ENCODE assay signal across 9 cellular contexts in the genomic region with DNA sequence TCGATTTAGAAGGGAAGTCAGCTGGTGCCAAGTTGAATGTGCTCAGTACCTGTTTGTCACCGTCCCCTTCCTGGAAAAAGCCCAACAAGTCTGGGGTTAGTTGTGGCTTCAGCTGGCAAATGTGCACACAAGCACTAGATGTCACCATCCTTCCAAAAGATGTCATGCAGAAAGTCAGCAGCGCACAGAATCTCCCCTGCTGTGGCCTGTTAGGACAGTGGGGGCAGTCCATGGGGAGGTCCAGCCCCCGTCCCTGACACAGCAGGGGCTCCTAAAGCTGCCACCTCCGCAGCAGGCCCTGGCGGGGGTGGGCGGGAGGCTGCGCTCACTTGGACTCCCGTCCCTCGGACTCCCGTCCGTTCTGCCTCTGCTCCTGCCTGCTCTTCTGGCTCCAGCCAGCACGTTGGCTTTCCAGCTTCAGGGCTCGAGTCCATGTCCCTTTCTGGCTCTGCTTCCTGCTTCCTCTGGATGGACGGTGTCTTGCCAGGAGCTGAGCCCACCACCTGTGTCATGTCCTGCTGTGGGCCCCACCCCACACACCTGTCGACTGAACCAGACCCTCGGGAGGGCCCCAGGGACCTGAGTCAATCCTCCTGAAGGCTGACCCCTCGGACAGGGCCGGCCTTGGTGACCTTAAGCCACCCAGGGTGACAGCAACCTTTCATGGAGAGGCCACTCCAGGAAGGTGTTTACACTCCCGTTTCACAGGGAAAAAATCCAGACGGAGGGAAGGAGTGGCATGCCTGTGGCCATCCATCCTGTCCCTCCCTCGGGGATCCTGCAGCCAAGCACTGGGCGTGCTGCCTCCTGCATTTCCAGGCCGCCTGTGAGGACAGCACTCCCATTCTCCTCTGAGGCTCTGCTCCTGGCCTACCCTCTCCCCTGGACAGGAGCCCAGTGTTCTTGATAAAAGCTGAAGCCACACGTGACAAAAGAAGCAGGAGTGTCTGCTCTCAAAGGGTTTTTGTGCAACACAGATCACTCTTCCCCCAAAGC. TPM values are rescaled to one million over a fixed set of nuclear protein-coding genes. Genes with fewer than 3 reads are reported as not detected.
DNase-seq lines count a peak whose midpoint lies in the region; ATAC-seq, FAIRE-seq and TF ChIP-seq lines count a peak whose summit lies in the region.
"Had no signal": no experiment of that assay in that cellular context is flagged by ENCODE, and none has a peak within 500 bp of the region (broad histone marks: within the 10 kb centered on the region; RNA-seq: fewer than 3 reads in every experiment).

No MANE protein-coding gene starts in this region.

- BruUV-seq in IMR-90 (replicated peaks; lab: Mats Ljungman, UMichigan) = no TSS peak

- H3K9ac ChIP-seq in IMR-90 (ENCODE audit: low read depth, low read length) = no peak overlapping the region

- H3K27me3 ChIP-seq in IMR-90 (ENCODE audit: control insufficient read depth, insufficient read depth, low read length) = peaks cover 4% of the 10 kb centered on the region; the same call in 1 of the 2 replicates

- 0 out of 2 replicates have a peak overlapping the region, but pooled peaks have one; percentile 35 for H2BK20ac ChIP-seq in IMR-90 (ENCODE audit: low read depth, low read length)

- 25% methylated on average over 7 of the region's 25 CpGs; no CpG with 5 or more reads in 1 of the 2 experiments for WGBS in IMR-90 (ENCODE audit: extremely low coverage in 2 of 2, insufficient read length in 1 of 2), 2 experiments

- peak; percentile 92 for ATAC-seq in IMR-90 (ENCODE audit: low read depth)
- ATAC-seq in central memory CD8-positive, alpha-beta T cell (replicated peaks; ENCODE audit: extremely low read depth, poor library complexity, severe bottlenecking) = no peak
- ATAC-seq in HG03039 (IDR thresholded peaks at IDR 0.05; ENCODE audit: unreplicated experiment) = no peak

- in situ Hi-C loops in IMR-90 (cut with MboI; ENCODE audit: low sequenced_read_pairs) = no loop called here

- H3K4me2 ChIP-seq in IMR-90 (ENCODE audit: low read depth, low read length) = peak overlapping the region; percentile 38; the same call in 1 of the 2 replicates

- no peak overlapping the region for H3K56ac ChIP-seq in IMR-90 (ENCODE audit: extremely low read depth, insufficient read depth, low read length)

- DNase-seq in D721Med (ENCODE audit: insufficient read length, low spot score) = no peak
- DNase-seq in IMR-90 = peak; percentile 71
- DNase-seq in T follicular helper cell (ENCODE audit: low read depth) = peak; percentile 11
- DNase-seq in central memory CD8-positive, alpha-beta T cell (ENCODE audit: low spot score in 2 of 2) = no peak
- DNase-seq in left kidney (ENCODE audit: low read depth, low spot score) = peak; percentile 85
- DNase-seq in stimulated activated CD4-positive, alpha-beta T cell treated with anti-CD3 and anti-CD28 coated beads, TNF-alpha, amount 100 ng/mL, for 24 hours (ENCODE audit: low read depth in 3 of 3) = peak in 2 of 3 experiments; percentile 14 to 36
- no peak for DNase-seq in NCI-H526 treated with DMSO at 0.1 percent for 48 hours (lab: John Stamatoyannopoulos, UW)

- TF ChIP-seq CTCF in D721Med (IDR thresholded peaks at IDR 0.05; ENCODE audit: insufficient read depth, missing control alignments) (peak; percentile 81), IMR-90 (conservative IDR thresholded peaks at IDR 0.05; ENCODE audit: low read depth, low read length) (peak; percentile 66)

- no peaks in the 10 kb centered on the region for H3K9me3 ChIP-seq in IMR-90 (ENCODE audit: control insufficient read depth, insufficient read depth, low read length)

- peak overlapping the region; percentile 43 for H3K14ac ChIP-seq in IMR-90 (replicated peaks; ENCODE audit: low read depth, low read length)

- H3K18ac ChIP-seq in IMR-90 (ENCODE audit: low read depth, low read length) = no peak overlapping the region

- H3K79me1 ChIP-seq in IMR-90 (ENCODE audit: low read depth in 1 of 2, low read length in 2 of 2) = no peaks in the 10 kb centered on the region

- POLR2A ChIA-PET in IMR-90 (lab: Charles Lee; ENCODE audit: unreplicated experiment) = interaction anchor here (0.6 to 0.8 kb wide), 2 partner anchors 10 to 168 kb away, joined by 6 to 10 read pairs; a partner anchor contains a TSS

- CTCF ChIA-PET in IMR-90 (lab: Yijun Ruan, JAX) = interaction anchor here (0.6 to 2.9 kb wide), 13 partner anchors 10 to 754 kb away, joined by 3 to 20 read pairs (median 3); no protein-coding TSS in a partner anchor

- H3K9me3 Mint-ChIP-seq in central memory CD8-positive, alpha-beta T cell = no peaks in the 10 kb centered on the region

- intact Hi-C loops in IMR-90 (cut with micrococcal nuclease) = loop anchor here (1.0 to 2.0 kb wide), 3 partner anchors 91 to 192 kb away; no protein-coding TSS in a partner anchor

- H4K20me1 ChIP-seq in IMR-90 (ENCODE audit: insufficient read depth, low read length) = no peaks in the 10 kb centered on the region

- no peak overlapping the region for H3K4me3 ChIP-seq in IMR-90 (ENCODE audit: insufficient read depth, low read depth, low read length)

- dilution Hi-C loops in IMR-90 (cut with HindIII; ENCODE audit: low sequenced_read_pairs, unreplicated experiment) = no loop called here

- H3K27ac ChIP-seq in IMR-90 (ENCODE audit: insufficient read depth, low read length) = no peak overlapping the region

- peak overlapping the region in 1 of 2 experiments; percentile 71; a peak in 1 of 4 replicates for H4K8ac ChIP-seq in IMR-90 (ENCODE audit: low read depth in 2 of 2, low read length in 2 of 2)

- peaks cover 19% of the 10 kb centered on the region for H3K27me3 Mint-ChIP-seq in central memory CD8-positive, alpha-beta T cell

- no peak overlapping the region for H3K23ac ChIP-seq in IMR-90 (ENCODE audit: low read depth, low read length)

- 0 out of 2 replicates have a peak, but pooled peaks cover 3% of the 10 kb centered on the region for H3K9me1 ChIP-seq in IMR-90 (ENCODE audit: insufficient read depth, low read length)

- peak overlapping the region; percentile 62; the same call in 2 of the 3 replicates for H2BK15ac ChIP-seq in IMR-90 (ENCODE audit: low read depth, low read length)

- H2BK120ac ChIP-seq in IMR-90 (ENCODE audit: low read depth, low read length) = peak overlapping the region; percentile 61; the same call in 1 of the 2 replicates

- peak overlapping the region; percentile 89 for H2AFZ ChIP-seq in IMR-90 (replicated peaks; ENCODE audit: low read length, poor library complexity)

- TF ChIP-seq POLR2A in IMR-90 (IDR thresholded peaks at IDR 0.05; ENCODE audit: low read depth, low read length) = no peak

- H2BK5ac ChIP-seq in IMR-90 (ENCODE audit: low read depth, low read length, poor library complexity, severe bottlenecking) = no peak overlapping the region

- H3K4ac ChIP-seq in IMR-90 (ENCODE audit: low read depth, low read length) = peak overlapping the region; percentile 65

- H3K4me1 Mint-ChIP-seq in central memory CD8-positive, alpha-beta T cell = no peaks in the 10 kb centered on the region

- H2AK5ac ChIP-seq in IMR-90 (ENCODE audit: low read depth, low read length) = peak overlapping the region; percentile 80

- peak; percentile 77 for TF ChIP-seq RAD21 in IMR-90 (IDR thresholded peaks at IDR 0.05; ENCODE audit: low read length)

- FAIRE-seq in D721Med (lab: Jason Lieb, UNC) = no peak

- H3K4me1 ChIP-seq in IMR-90 (ENCODE audit: control insufficient read depth, insufficient read depth, low read length) = no peaks in the 10 kb centered on the region

- no peaks in the 10 kb centered on the region for H3K36me3 Mint-ChIP-seq in central memory CD8-positive, alpha-beta T cell (ENCODE audit: insufficient read depth)

- H4K91ac ChIP-seq in IMR-90 (ENCODE audit: insufficient read depth, low read depth, low read length) = 0 out of 2 replicates have a peak overlapping the region, but pooled peaks have one; percentile 5

- no peak overlapping the region for H4K5ac ChIP-seq in IMR-90 (ENCODE audit: low read depth, low read length)

- H3K4me3 Mint-ChIP-seq in central memory CD8-positive, alpha-beta T cell = no peak overlapping the region

- peak overlapping the region; percentile 90 for H2AK9ac ChIP-seq in IMR-90 (replicated peaks; ENCODE audit: low read depth, low read length, poor library complexity)

- peak overlapping the region; percentile 44 for H3K27ac Mint-ChIP-seq in central memory CD8-positive, alpha-beta T cell (ENCODE audit: low read depth)

- H3K36me3 ChIP-seq in IMR-90 (ENCODE audit: control insufficient read depth, insufficient read depth, low read length) = no peaks in the 10 kb centered on the region

TF ChIP-seq in IMR-90, 13 proteins besides CTCF, POLR2A, EP300 and RAD21 (continues in another document):
- TF ChIP-seq NFE2L2 (IDR thresholded peaks at IDR 0.05; ENCODE audit: low read depth, low read length) (no peak), BHLHE40 (IDR thresholded peaks at IDR 0.05; ENCODE audit: low read depth, low read length) (no peak), RCOR1 (IDR thresholded peaks at IDR 0.05; ENCODE audit: insufficient replicate concordance, low read length) (no peak), MAZ (IDR thresholded peaks at IDR 0.05; ENCODE audit: borderline replicate concordance, low read depth, low read length) (0 out of 2 replicates have a peak, but pooled peaks have one; percentile 9), MXI1 (IDR thresholded peaks at IDR 0.05; ENCODE audit: borderline replicate concordance, low read depth, low read length) (no peak), CEBPB (IDR thresholded peaks at IDR 0.05; ENCODE audit: low read depth, low read length) (no peak), FOS (IDR thresholded peaks at IDR 0.05; ENCODE audit: low read depth, low read length) (no peak), RFX5 (IDR thresholded peaks at IDR 0.05; ENCODE audit: low read depth, low read length) (no peak)
- TF ChIP-seq, protein P1, sequence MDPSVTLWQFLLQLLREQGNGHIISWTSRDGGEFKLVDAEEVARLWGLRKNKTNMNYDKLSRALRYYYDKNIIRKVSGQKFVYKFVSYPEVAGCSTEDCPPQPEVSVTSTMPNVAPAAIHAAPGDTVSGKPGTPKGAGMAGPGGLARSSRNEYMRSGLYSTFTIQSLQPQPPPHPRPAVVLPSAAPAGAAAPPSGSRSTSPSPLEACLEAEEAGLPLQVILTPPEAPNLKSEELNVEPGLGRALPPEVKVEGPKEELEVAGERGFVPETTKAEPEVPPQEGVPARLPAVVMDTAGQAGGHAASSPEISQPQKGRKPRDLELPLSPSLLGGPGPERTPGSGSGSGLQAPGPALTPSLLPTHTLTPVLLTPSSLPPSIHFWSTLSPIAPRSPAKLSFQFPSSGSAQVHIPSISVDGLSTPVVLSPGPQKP (IDR thresholded peaks at IDR 0.05; ENCODE audit: borderline replicate concordance, low read depth, low read length) = no peak

RNA-seq across cellular contexts. Expression of a gene that starts 8.5 kb away (rescaled TPM):
- not detected in 2 replicates for total RNA-seq in IMR-90 (2012; rRNA removed)
- polyA plus RNA-seq in IMR-90 (2012; rRNA removed) = 0.17 and 0.41 TPM in 2 replicates
- polyA plus RNA-seq in IMR-90 (2012; cell fraction: cytosol; rRNA removed) = 0.05 and 0.34 TPM in 2 replicates
- polyA plus RNA-seq in IMR-90 (2012; cell fraction: nucleus; rRNA removed; ENCODE audit: low replicate concordance) = 1.9 and 2.9 TPM in 2 replicates

RNA-seq across cellular contexts. Expression of a gene that starts 15.7 kb away (rescaled TPM):
- not detected in 2 replicates for total RNA-seq in IMR-90 (2012; rRNA removed)
- not detected in 2 replicates for polyA plus RNA-seq in IMR-90 (2012; rRNA removed)
- polyA plus RNA-seq in IMR-90 (2012; cell fraction: cytosol; rRNA removed) = not detected in 2 replicates
- not detected in 2 replicates for polyA plus RNA-seq in IMR-90 (2012; cell fraction: nucleus; rRNA removed; ENCODE audit: low replicate concordance)
- total RNA-seq: NCI-H460 had no signal

RNA-seq across cellular contexts. Expression of a gene that starts 45.3 kb away (rescaled TPM):
- total RNA-seq in IMR-90 (2012; rRNA removed) = 52.2 and 63.0 TPM in 2 replicates
- 47.4 and 54.4 TPM in 2 replicates for polyA plus RNA-seq in IMR-90 (2012; rRNA removed)
- 22.4 and 32.2 TPM in 2 replicates for polyA plus RNA-seq in IMR-90 (2012; cell fraction: cytosol; rRNA removed)
- polyA plus RNA-seq in IMR-90 (2012; cell fraction: nucleus; rRNA removed; ENCODE audit: low replicate concordance) = 26.6 and 80.9 TPM in 2 replicates

Comparison
In these comparisons a context has a peak if more than half of its experiments do, and no peak if none do; other contexts are left out.
1. DNase-seq: peak in IMR-90 (single experiment), T follicular helper cell (single experiment), left kidney (single experiment) and stimulated activated CD4-positive, alpha-beta T cell treated with anti-CD3 and anti-CD28 coated beads, TNF-alpha, amount 100 ng/mL, for 24 hours (2 of 3); none in D721Med (single experiment), central memory CD8-positive, alpha-beta T cell (0 of 2) and NCI-H526 treated with DMSO at 0.1 percent for 48 hours (single experiment).